23 cellular contexts compared by ENCODE assay signal in genomic region chr10:63318491-63318890, GRCh38.
"Had no signal": no experiment of that assay in that cellular context is flagged by ENCODE, and none has a peak within 500 bp of the region (broad histone marks: within the 10 kb centered on the region; RNA-seq: fewer than 3 reads in every experiment).

No MANE protein-coding gene starts in this region.

- H3K9me3 ChIP-seq: esophagus squamous epithelium, heart right ventricle, left ventricle myocardium inferior, lower lobe of right lung, neutrophil, right lobe of liver, suprapubic skin, transverse colon had no signal

- H2AFZ ChIP-seq: parathyroid adenoma had no signal

- H3K27ac ChIP-seq: esophagus squamous epithelium, heart right ventricle, left ventricle myocardium inferior, lower lobe of right lung, neutrophil, parathyroid adenoma, right lobe of liver, suprapubic skin, transverse colon had no signal

- H3K36me3 ChIP-seq: esophagus squamous epithelium, heart right ventricle, left ventricle myocardium inferior, lower lobe of right lung, neutrophil, right lobe of liver, suprapubic skin, transverse colon had no signal

- DNase-seq: cortex of kidney; effector memory CD8-positive, alpha-beta T cell; erythroblast; esophagus squamous epithelium; foreskin melanocyte; glutamatergic neuron; heart right ventricle; hippocampal formation; islet precursor cell; kidney glomerular epithelial cell; left colon; left ventricle myocardium inferior; lower lobe of right lung; natural killer cell; right lobe of liver; small intestine; stimulated activated CD4-positive, alpha-beta T cell treated with anti-CD3 and anti-CD28 coated beads, Interleukin-15, amount 100 ng/mL, for 24 hours; stimulated activated CD4-positive, alpha-beta T cell treated with anti-CD3 and anti-CD28 coated beads, Interleukin-2, amount 100 ng/mL, for 48 hours; stimulated activated naive B cell treated with anti-CD40 and anti-IgM and Interleukin-4, amounts not matched to agents 10 μg/mL and 1 μg/mL and 100 μg/mL, for 72 hours; transverse colon had no signal

- H3K27me3 ChIP-seq: esophagus squamous epithelium, heart right ventricle, neutrophil, right lobe of liver, suprapubic skin, transverse colon had no signal

- H3K4me1 ChIP-seq: esophagus squamous epithelium, heart right ventricle, left ventricle myocardium inferior, lower lobe of right lung, parathyroid adenoma, suprapubic skin, transverse colon had no signal

- H3K4me3 ChIP-seq: esophagus squamous epithelium, heart right ventricle, left ventricle myocardium inferior, lower lobe of right lung, right lobe of liver, suprapubic skin, transverse colon had no signal

- H3K9ac ChIP-seq: parathyroid adenoma had no signal

- ATAC-seq: effector memory CD8-positive, alpha-beta T cell; heart right ventricle; lower lobe of right lung; natural killer cell; right lobe of liver; stimulated activated naive B cell treated with anti-CD40 and anti-IgM and Interleukin-4, amounts not matched to agents 10 μg/mL and 1 μg/mL and 100 μg/mL, for 72 hours had no signal
